ENCODE assay signal across 8 cellular contexts in genomic region chr18:3012920-3013810, GRCh38. TPM values are rescaled to one million over a fixed set of nuclear protein-coding genes. Genes with fewer than 3 reads are reported as not detected.
A peak's percentile ranks its signal among the peaks of the same experiment; 100 is the strongest.
DNase-seq lines count a peak whose midpoint lies in the region; ATAC-seq, FAIRE-seq and TF ChIP-seq lines count a peak whose summit lies in the region.

TSS of gene LPIN2 (minus strand) at chr18:3013144. CDS start at chr18:2960840, 52,304 bp downstream.

- peak within 1 kb of the TSS; percentile 76; the same call in 1 of the 2 replicates for H3K9ac ChIP-seq in iPS-20b (ENCODE audit: low read depth, low read length)

- peaks cover 15% of the 10 kb centered on the region for H3K4me1 ChIP-seq in iPS-20b (ENCODE audit: insufficient read depth, low read length)

- no peaks in the 10 kb centered on the region for H3K9me3 ChIP-seq in iPS-20b (ENCODE audit: insufficient read depth, low read depth, low read length)

- H3K4me3 ChIP-seq in WI38 (ENCODE audit: low read depth, low read length) (peak within 1 kb of the TSS; percentile 76), bronchial epithelial cell (ENCODE audit: low read depth, low read length) (peak within 1 kb of the TSS; percentile 54), iPS-20b (ENCODE audit: low read length) (peak within 1 kb of the TSS; percentile 90), skin epidermis (peak within 1 kb of the TSS; percentile 56 to 93 (median 79))

- no peaks in the 10 kb centered on the region for H3K36me3 ChIP-seq in bronchial epithelial cell (ENCODE audit: control insufficient read depth, insufficient read depth, low read length)
- peaks cover 16% of the 10 kb centered on the region; the same call in 1 of the 2 replicates for H3K36me3 ChIP-seq in iPS-20b (ENCODE audit: insufficient read depth, low read depth, low read length)

- peak; percentile 89 for ATAC-seq in GM18909 (IDR thresholded peaks at IDR 0.05; ENCODE audit: poor library complexity, unreplicated experiment)
- peak; percentile 88 for ATAC-seq in HG03175 (IDR thresholded peaks at IDR 0.05; ENCODE audit: unreplicated experiment)

- DNase-seq in AG08395 (ENCODE audit: low spot score) (peak; percentile 96), NCI-H2227 treated with DMSO at 0.1 percent for 48 hours (lab: John Stamatoyannopoulos, UW) (peak; percentile 95), bronchial epithelial cell (ENCODE audit: low read depth) (peak; percentile 79)

- no peak for FAIRE-seq in bronchial epithelial cell (lab: Jason Lieb, UNC)

- no peak for TF ChIP-seq CTCF in WI38 (IDR thresholded peaks at IDR 0.05; ENCODE audit: low read depth, low read length)
- TF ChIP-seq CTCF in bronchial epithelial cell (IDR thresholded peaks at IDR 0.05; ENCODE audit: insufficient read depth, low read length, severe bottlenecking) = no peak

- H3K27me3 ChIP-seq in bronchial epithelial cell (ENCODE audit: control insufficient read depth, insufficient read depth, low read length) = no peaks in the 10 kb centered on the region
- H3K27me3 ChIP-seq in iPS-20b (ENCODE audit: insufficient read depth, low read length) = no peaks in the 10 kb centered on the region

- H3K27ac ChIP-seq in iPS-20b (ENCODE audit: low read length) (no peak within 1 kb of the TSS), skin epidermis (peak within 1 kb of the TSS; percentile 80 to 98 (median 90))

RNA-seq across cellular contexts. Expression of gene LPIN2, which starts in this region (rescaled TPM):
- 6.0 and 6.3 TPM in 2 replicates for total RNA-seq in bronchial epithelial cell
